28 cellular contexts compared by ENCODE assay signal in the genomic region with DNA sequence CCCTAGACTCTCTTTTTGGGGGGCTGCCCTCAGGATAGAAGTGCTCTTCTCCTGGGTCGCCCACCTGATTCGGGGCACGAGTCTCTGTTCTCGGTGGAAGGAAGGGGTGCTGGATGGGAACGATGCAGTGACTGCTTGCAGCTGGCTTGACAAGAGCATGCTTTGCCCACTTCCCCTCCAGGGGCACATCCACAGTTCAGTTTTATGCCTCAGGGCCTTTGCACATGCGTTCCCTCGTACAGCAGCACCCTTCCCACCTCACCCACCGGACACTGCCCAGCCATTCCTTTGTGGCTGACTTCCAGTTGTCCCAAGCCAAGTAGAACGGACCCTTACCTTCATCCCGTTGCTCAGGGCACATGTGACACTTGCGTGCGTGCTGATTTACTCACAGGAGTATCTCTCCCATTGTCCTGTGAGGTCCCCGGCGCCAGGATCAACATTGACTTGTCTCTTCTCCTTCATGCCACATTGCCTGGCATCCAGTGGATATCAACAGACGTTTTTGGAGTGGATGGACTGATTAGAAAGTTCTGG. TPM values are rescaled to one million over a fixed set of nuclear protein-coding genes. Genes with fewer than 3 reads are reported as not detected.
"Had no signal": no experiment of that assay in that cellular context is flagged by ENCODE, and none has a peak within 500 bp of the region (broad histone marks: within the 10 kb centered on the region; RNA-seq: fewer than 3 reads in every experiment).

No MANE protein-coding gene starts in this region.

- H3K27ac ChIP-seq: esophagus muscularis mucosa, foreskin keratinocyte, gastroesophageal sphincter, heart left ventricle, hepatocyte, prostate gland, right atrium auricular region, sigmoid colon, testis, tibial artery had no signal

- FAIRE-seq: colon, endothelial cell of umbilical vein, islet of Langerhans, urothelium cell line had no signal

- DNase-seq: effector CD8-positive, alpha-beta T cell; foreskin keratinocyte; heart left ventricle; mucosa of descending colon; naive B cell; sigmoid colon; stimulated activated CD4-positive, alpha-beta T cell treated with anti-CD3 and anti-CD28 coated beads, Interleukin-2, amount 100 ng/mL, for 24 hours; stimulated activated CD4-positive, alpha-beta T cell treated with anti-CD3 and anti-CD28 coated beads, Interleukin-4, amount 100 ng/mL, for 24 hours; stimulated activated naive CD4-positive, alpha-beta T cell treated with Interleukin-2 at 50 U/mL for 16 hours; substantia nigra; testis; tibial artery had no signal

- H3K4me3 ChIP-seq: esophagus muscularis mucosa, gastroesophageal sphincter, heart left ventricle, hepatocyte, lung, mucosa of descending colon, prostate gland, right atrium auricular region, sigmoid colon, testis, tibial artery had no signal

- H3K9me3 ChIP-seq: esophagus muscularis mucosa, gastroesophageal sphincter, heart left ventricle, mucosa of descending colon, prostate gland, right atrium auricular region, sigmoid colon, testis, tibial artery had no signal

- H3K4me2 ChIP-seq: hepatocyte had no signal

- ATAC-seq: foreskin keratinocyte; gastroesophageal sphincter; heart left ventricle; mucosa of descending colon; natural killer cell treated with Interleukin-12 subunit alpha and Interleukin-12 subunit beta and Interleukin-15 and Interleukin-18, amount 100 ng/mL, for 72 hours; stimulated activated effector memory CD8-positive, alpha-beta T cell treated with anti-CD3 and anti-CD28 coated beads, Interleukin-12 subunit alpha, Interleukin-12 subunit beta, amount 100 ng/mL, for 72 hours had no signal

- H3K79me2 ChIP-seq: hepatocyte had no signal

- H3K4me1 ChIP-seq: foreskin keratinocyte, gastroesophageal sphincter, prostate gland, right atrium auricular region, sigmoid colon had no signal

- H2AFZ ChIP-seq: hepatocyte had no signal

- H3K27me3 ChIP-seq: foreskin keratinocyte, right atrium auricular region, testis had no signal

- H3K36me3 ChIP-seq: esophagus muscularis mucosa, gastroesophageal sphincter, heart left ventricle, prostate gland, right atrium auricular region, sigmoid colon, tibial artery had no signal

RNA-seq across cellular contexts. Expression of gene C4orf50, which starts 60.0 kb away (rescaled TPM):
- total RNA-seq: endothelial cell of umbilical vein, epithelial cell of proximal tubule, fibroblast of lung, foreskin keratinocyte, hepatocyte, osteocyte, right atrium auricular region, skeletal muscle tissue had no signal
- polyA plus RNA-seq: endothelial cell of umbilical vein, fibroblast of lung, foreskin keratinocyte, heart left ventricle, hepatocyte had no signal
